16 cellular contexts compared by ENCODE assay signal in the genomic region with DNA sequence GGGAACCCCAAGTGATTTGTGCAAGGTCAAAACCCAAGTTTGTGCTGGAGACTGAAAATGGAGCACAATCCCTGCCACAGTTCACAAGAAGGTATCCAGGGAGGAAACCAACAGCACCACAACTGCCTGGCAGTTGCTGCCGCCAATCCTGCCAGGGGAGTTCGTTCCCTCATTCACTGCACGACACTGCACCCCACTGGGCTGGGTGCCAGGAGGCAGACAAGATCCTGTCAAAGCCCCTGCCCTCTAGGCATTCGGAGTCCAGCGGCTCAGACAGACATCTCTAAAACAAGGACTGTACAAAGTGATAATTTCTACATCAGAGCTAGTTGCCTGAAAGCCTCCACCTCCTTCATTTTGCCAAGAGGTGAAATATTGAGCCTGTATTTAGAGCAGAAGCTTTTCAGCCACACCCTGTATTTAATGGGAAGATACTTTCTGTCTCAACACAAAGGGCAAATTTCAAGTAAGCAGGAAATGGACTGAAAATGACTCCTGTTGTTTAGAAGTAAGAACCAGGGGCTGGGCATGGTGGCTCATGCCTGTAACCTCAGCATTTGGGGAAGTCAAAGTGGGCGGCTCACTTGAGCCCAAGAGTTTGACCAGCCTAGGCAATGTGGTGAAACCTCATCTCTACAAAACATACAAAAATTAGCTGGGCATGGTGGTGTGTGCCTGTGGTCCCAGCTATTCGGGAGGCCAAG.
DNase-seq lines count a peak whose midpoint lies in the region; ATAC-seq and TF ChIP-seq lines count a peak whose summit lies in the region.
"Had no signal": no experiment of that assay in that cellular context is flagged by ENCODE, and none has a peak within 500 bp of the region (broad histone marks: within the 10 kb centered on the region; RNA-seq: fewer than 3 reads in every experiment).

No MANE protein-coding gene starts in this region.

- intact Hi-C loops in activated CD4-positive, alpha-beta T cell treated with anti-CD3 and anti-CD28 coated beads for 36 hours (cut with DNase I, micrococcal nuclease) = no loop called here
- intact Hi-C loops in left colon (cut with DNase I, micrococcal nuclease) = no loop called here
- intact Hi-C loops in dorsolateral prefrontal cortex (cut with DNase I) = no loop called here

- peaks cover 12% of the 10 kb centered on the region for H3K27me3 Mint-ChIP-seq in activated CD4-positive, alpha-beta T cell treated with anti-CD3 and anti-CD28 coated beads for 36 hours
- peaks cover 12% of the 10 kb centered on the region for H3K27me3 Mint-ChIP-seq in activated CD4-positive, alpha-beta T cell treated with anti-CD3 and anti-CD28 coated beads, Interleukin-2, amount 10 ng/mL, durations not matched to agents 7 days and 5 days
- peaks cover 0 to 14% (median 4%) of the 10 kb centered on the region in 5 donors for H3K27me3 Mint-ChIP-seq in naive thymus-derived CD8-positive, alpha-beta T cell

- no peaks in the 10 kb centered on the region for H3K27me3 ChIP-seq in dorsolateral prefrontal cortex
- H3K27me3 ChIP-seq: pancreas had no signal

- CTCF ChIA-PET in activated CD4-positive, alpha-beta T cell treated with anti-CD3 and anti-CD28 coated beads for 36 hours (lab: Charles Lee) = no interaction called here
- CTCF ChIA-PET in activated CD4-positive, alpha-beta T cell treated with anti-CD3 and anti-CD28 coated beads, Interleukin-2, amount 10 ng/mL, durations not matched to agents 7 days and 5 days (lab: Charles Lee) = no interaction called here

- no peak for TF ChIP-seq CTCF in dorsolateral prefrontal cortex (IDR thresholded peaks at IDR 0.05 in 54 of 56, conservative IDR thresholded peaks at IDR 0.05 in 2 of 56; ENCODE audit: low read depth in 1 of 56, partially characterized antibody in 56 of 56)

- peak overlapping the region in 1 of 59 donors; percentile 19 for H3K27ac ChIP-seq in dorsolateral prefrontal cortex
- H3K27ac ChIP-seq: pancreas had no signal

- POLR2A ChIA-PET in activated CD4-positive, alpha-beta T cell treated with anti-CD3 and anti-CD28 coated beads for 36 hours (lab: Charles Lee) = no interaction called here
- POLR2A ChIA-PET in activated CD4-positive, alpha-beta T cell treated with anti-CD3 and anti-CD28 coated beads, Interleukin-2, amount 10 ng/mL, durations not matched to agents 7 days and 5 days (lab: Charles Lee) = no interaction called here
- POLR2A ChIA-PET in naive thymus-derived CD8-positive, alpha-beta T cell (lab: Charles Lee) = no interaction called here

- H3K9me3 Mint-ChIP-seq in activated CD4-positive, alpha-beta T cell treated with anti-CD3 and anti-CD28 coated beads for 36 hours (ENCODE audit: low read depth) = no peaks in the 10 kb centered on the region
- H3K9me3 Mint-ChIP-seq in activated CD4-positive, alpha-beta T cell treated with anti-CD3 and anti-CD28 coated beads, Interleukin-2, amount 10 ng/mL, durations not matched to agents 7 days and 5 days = no peaks in the 10 kb centered on the region
- H3K9me3 Mint-ChIP-seq in naive thymus-derived CD8-positive, alpha-beta T cell = peaks cover 0 to 2% (median 0%) of the 10 kb centered on the region in 9 donors
- H3K9me3 Mint-ChIP-seq: central memory CD8-positive, alpha-beta T cell; stimulated activated effector memory CD8-positive, alpha-beta T cell treated with anti-CD3 and anti-CD28 coated beads, Interleukin-12 subunit alpha, Interleukin-12 subunit beta, amount 100 ng/mL, for 72 hours had no signal

- DNase-seq in activated CD4-positive, alpha-beta T cell treated with anti-CD3 and anti-CD28 coated beads for 36 hours = peak; percentile 5
- DNase-seq in activated CD4-positive, alpha-beta T cell treated with anti-CD3 and anti-CD28 coated beads, Interleukin-2, amount 10 ng/mL, durations not matched to agents 7 days and 5 days = no peak
- DNase-seq in NOMO-1 treated with DMSO at 0.1 percent for 48 hours (lab: John Stamatoyannopoulos, UW; ENCODE audit: unreplicated experiment) = peak; percentile 80
- DNase-seq in left colon = peak in 1 of 2 donors; percentile 42
- DNase-seq in ureter (ENCODE audit: low spot score) = peak; percentile 51
- no peak for DNase-seq in naive thymus-derived CD8-positive, alpha-beta T cell
- DNase-seq in dorsolateral prefrontal cortex = no peak
- no peak for DNase-seq in DMS 273 treated with DMSO at 0.1 percent for 48 hours (lab: John Stamatoyannopoulos, UW)
- DNase-seq: IMR-90, NCI-H446, OCI-M1, pancreas, small intestine, SW 1271 had no signal

- H3K4me3 Mint-ChIP-seq in activated CD4-positive, alpha-beta T cell treated with anti-CD3 and anti-CD28 coated beads for 36 hours = no peak overlapping the region
- no peak overlapping the region for H3K4me3 Mint-ChIP-seq in activated CD4-positive, alpha-beta T cell treated with anti-CD3 and anti-CD28 coated beads, Interleukin-2, amount 10 ng/mL, durations not matched to agents 7 days and 5 days
- no peak overlapping the region for H3K4me3 Mint-ChIP-seq in naive thymus-derived CD8-positive, alpha-beta T cell
- H3K4me3 Mint-ChIP-seq: central memory CD8-positive, alpha-beta T cell; stimulated activated effector memory CD8-positive, alpha-beta T cell treated with anti-CD3 and anti-CD28 coated beads, Interleukin-12 subunit alpha, Interleukin-12 subunit beta, amount 100 ng/mL, for 72 hours had no signal

- H3K27ac Mint-ChIP-seq in activated CD4-positive, alpha-beta T cell treated with anti-CD3 and anti-CD28 coated beads for 36 hours = no peak overlapping the region
- no peak overlapping the region for H3K27ac Mint-ChIP-seq in activated CD4-positive, alpha-beta T cell treated with anti-CD3 and anti-CD28 coated beads, Interleukin-2, amount 10 ng/mL, durations not matched to agents 7 days and 5 days
- no peak overlapping the region for H3K27ac Mint-ChIP-seq in naive thymus-derived CD8-positive, alpha-beta T cell
- H3K27ac Mint-ChIP-seq: stimulated activated effector memory CD8-positive, alpha-beta T cell treated with anti-CD3 and anti-CD28 coated beads, Interleukin-12 subunit alpha, Interleukin-12 subunit beta, amount 100 ng/mL, for 72 hours had no signal

- no peaks in the 10 kb centered on the region for H3K36me3 Mint-ChIP-seq in activated CD4-positive, alpha-beta T cell treated with anti-CD3 and anti-CD28 coated beads for 36 hours (ENCODE audit: low read depth)
- H3K36me3 Mint-ChIP-seq in activated CD4-positive, alpha-beta T cell treated with anti-CD3 and anti-CD28 coated beads, Interleukin-2, amount 10 ng/mL, durations not matched to agents 7 days and 5 days (ENCODE audit: low read depth) = no peaks in the 10 kb centered on the region
- H3K36me3 Mint-ChIP-seq in naive thymus-derived CD8-positive, alpha-beta T cell = no peaks in the 10 kb centered on the region
- H3K36me3 Mint-ChIP-seq: stimulated activated effector memory CD8-positive, alpha-beta T cell treated with anti-CD3 and anti-CD28 coated beads, Interleukin-12 subunit alpha, Interleukin-12 subunit beta, amount 100 ng/mL, for 72 hours had no signal

- H3K4me1 Mint-ChIP-seq in activated CD4-positive, alpha-beta T cell treated with anti-CD3 and anti-CD28 coated beads for 36 hours = no peaks in the 10 kb centered on the region
- no peaks in the 10 kb centered on the region for H3K4me1 Mint-ChIP-seq in activated CD4-positive, alpha-beta T cell treated with anti-CD3 and anti-CD28 coated beads, Interleukin-2, amount 10 ng/mL, durations not matched to agents 7 days and 5 days
- no peaks in the 10 kb centered on the region for H3K4me1 Mint-ChIP-seq in naive thymus-derived CD8-positive, alpha-beta T cell
- H3K4me1 Mint-ChIP-seq: central memory CD8-positive, alpha-beta T cell; stimulated activated effector memory CD8-positive, alpha-beta T cell treated with anti-CD3 and anti-CD28 coated beads, Interleukin-12 subunit alpha, Interleukin-12 subunit beta, amount 100 ng/mL, for 72 hours had no signal

- no peak overlapping the region for H3K4me3 ChIP-seq in dorsolateral prefrontal cortex
- H3K4me3 ChIP-seq: pancreas had no signal

- no peak for ATAC-seq in activated CD4-positive, alpha-beta T cell treated with anti-CD3 and anti-CD28 coated beads for 36 hours
- ATAC-seq in left colon = peak; percentile 64
- no peak for ATAC-seq in naive thymus-derived CD8-positive, alpha-beta T cell
- ATAC-seq: stimulated activated effector memory CD8-positive, alpha-beta T cell treated with anti-CD3 and anti-CD28 coated beads, Interleukin-12 subunit alpha, Interleukin-12 subunit beta, amount 100 ng/mL, for 72 hours had no signal

Comparison
In these comparisons a context has a peak if more than half of its experiments do, and no peak if none do; other contexts are left out.
1. DNase-seq: peak in activated CD4-positive, alpha-beta T cell treated with anti-CD3 and anti-CD28 coated beads for 36 hours (single experiment), NOMO-1 treated with DMSO at 0.1 percent for 48 hours (single experiment) and ureter (single experiment); none in activated CD4-positive, alpha-beta T cell treated with anti-CD3 and anti-CD28 coated beads, Interleukin-2, amount 10 ng/mL, durations not matched to agents 7 days and 5 days (single experiment), naive thymus-derived CD8-positive, alpha-beta T cell (0 of 10), dorsolateral prefrontal cortex (0 of 10) and DMS 273 treated with DMSO at 0.1 percent for 48 hours (single experiment).